26 cellular contexts compared by ENCODE assay signal in genomic region chr16:56163089-56163488, GRCh38. TPM values are rescaled to one million over a fixed set of nuclear protein-coding genes. Genes with fewer than 3 reads are reported as not detected.
"Had no signal": no experiment of that assay in that cellular context is flagged by ENCODE, and none has a peak within 500 bp of the region (broad histone marks: within the 10 kb centered on the region; RNA-seq: fewer than 3 reads in every experiment).

No MANE protein-coding gene starts in this region.

- H3K4me3 ChIP-seq: lower lobe of right lung, pancreas, prostate gland, right lobe of liver, smooth muscle cell, stomach, thoracic aorta, tibial artery, uterus had no signal

- H3K36me3 ChIP-seq: lower lobe of right lung, pancreas, prostate gland, right lobe of liver, stomach, thoracic aorta, tibial artery, uterus had no signal

- H3K27ac ChIP-seq: lower lobe of right lung, pancreas, prostate gland, right lobe of liver, stomach, thoracic aorta, tibial artery, uterus had no signal

- H3K27me3 ChIP-seq: pancreas, right lobe of liver, stomach, tibial artery, uterus had no signal

- H3K9me3 ChIP-seq: lower lobe of right lung, pancreas, prostate gland, right lobe of liver, stomach, thoracic aorta, tibial artery, uterus had no signal

- ATAC-seq: lower lobe of right lung; naive thymus-derived CD8-positive, alpha-beta T cell; pancreas; right lobe of liver; stimulated activated memory B cell treated with anti-CD40 and anti-IgM and Interleukin-4, amounts not matched to agents 10 μg/mL and 1 μg/mL and 100 μg/mL, for 72 hours; stimulated activated naive CD8-positive, alpha-beta T cell treated with anti-CD3 and anti-CD28 coated beads, Interleukin-15, Interleukin-2, amounts not matched to agents 100 U/mL and 50 U/mL, for 24 hours had no signal

- H3K4me1 ChIP-seq: lower lobe of right lung, pancreas, prostate gland, right lobe of liver, stomach, tibial artery, uterus had no signal

- DNase-seq: hypothalamus; immature natural killer cell; kidney; lower lobe of right lung; mammary epithelial cell; mesenchymal stem cell; naive thymus-derived CD8-positive, alpha-beta T cell; nucleus accumbens; pancreas; posterior cingulate gyrus; retina; right lobe of liver; stimulated activated CD4-positive, alpha-beta T cell treated with anti-CD3 and anti-CD28 coated beads, Interleukin-1b, Interleukin-23, amount 100 ng/mL, for 48 hours; stimulated activated CD4-positive, alpha-beta T cell treated with anti-CD3 and anti-CD28 coated beads, Interleukin-2, amount 100 ng/mL, for 48 hours; stimulated activated CD4-positive, alpha-beta T cell treated with anti-CD3 and anti-CD28 coated beads, Interleukin-4, amount 100 ng/mL, for 4 hours; stimulated activated CD8-positive, alpha-beta memory T cell treated with anti-CD3 and anti-CD28 coated beads, Interleukin-4, amount 100 ng/mL, for 48 hours; stimulated activated naive CD8-positive, alpha-beta T cell treated with anti-CD3 and anti-CD28 coated beads, Interleukin-15, Interleukin-2, amounts not matched to agents 100 U/mL and 50 U/mL, for 24 hours; stomach; tibial artery; trophoblast cell; uterus had no signal

RNA-seq across cellular contexts. Expression of gene GNAO1, which starts 28.2 kb away (rescaled TPM):
- total RNA-seq: osteoblast had no signal
